9 cellular contexts compared by ENCODE assay signal in genomic region chr5:123344819-123345426, GRCh38.
DNase-seq lines count a peak whose midpoint lies in the region; ATAC-seq and TF ChIP-seq lines count a peak whose summit lies in the region.
"Had no signal": no experiment of that assay in that cellular context is flagged by ENCODE, and none has a peak within 500 bp of the region (broad histone marks: within the 10 kb centered on the region; RNA-seq: fewer than 3 reads in every experiment).

No MANE protein-coding gene starts in this region.

- CTCF ChIA-PET in activated CD8-positive, alpha-beta T cell treated with anti-CD3 and anti-CD28 coated beads for 36 hours (lab: Charles Lee): interaction anchor here (0.6 to 1.6 kb wide), 4 partner anchors 13 to 266 kb away, joined by 3 to 5 read pairs (median 3); no protein-coding TSS in a partner anchor
- CTCF ChIA-PET in activated CD8-positive, alpha-beta T cell treated with anti-CD3 and anti-CD28 coated beads, Interleukin-2, amount 10 ng/mL, durations not matched to agents 7 days and 5 days (lab: Charles Lee): interaction anchor here (0.6 to 1.5 kb wide), 3 partner anchors 8 to 843 kb away, joined by 3 to 4 read pairs (median 3); no protein-coding TSS in a partner anchor

- H3K9me3 Mint-ChIP-seq in activated CD8-positive, alpha-beta T cell treated with anti-CD3 and anti-CD28 coated beads for 36 hours: no peaks in the 10 kb centered on the region
- H3K9me3 Mint-ChIP-seq in activated CD8-positive, alpha-beta T cell treated with anti-CD3 and anti-CD28 coated beads, Interleukin-2, amount 10 ng/mL, durations not matched to agents 7 days and 5 days (ENCODE audit: insufficient read depth): no peaks in the 10 kb centered on the region
- no peaks in the 10 kb centered on the region for H3K9me3 Mint-ChIP-seq in activated T-helper 2 cell treated with anti-CD3 and anti-CD28 coated beads, Interferon-gamma antibody, Interleukin-2, Interleukin-4, amounts not matched to agents 10 μg/mL and 5 μg/mL and 100 μg/mL, durations not matched to agents 14 hours and 24 hours and 36 hours

- peak; percentile 15 for TF ChIP-seq CTCF in activated CD8-positive, alpha-beta T cell treated with anti-CD3 and anti-CD28 coated beads for 36 hours (IDR thresholded peaks at IDR 0.05)

- intact Hi-C loops in activated CD8-positive, alpha-beta T cell treated with anti-CD3 and anti-CD28 coated beads for 36 hours (cut with micrococcal nuclease): no loop called here
- intact Hi-C loops in activated T-helper 2 cell treated with anti-CD3 and anti-CD28 coated beads, Interferon-gamma antibody, Interleukin-2, Interleukin-4, amounts not matched to agents 10 μg/mL and 5 μg/mL and 100 μg/mL, durations not matched to agents 14 hours and 24 hours and 36 hours (cut with micrococcal nuclease): no loop called here

- peaks cover 7% of the 10 kb centered on the region for H3K36me3 Mint-ChIP-seq in activated CD8-positive, alpha-beta T cell treated with anti-CD3 and anti-CD28 coated beads for 36 hours (ENCODE audit: low read depth)
- H3K36me3 Mint-ChIP-seq in activated CD8-positive, alpha-beta T cell treated with anti-CD3 and anti-CD28 coated beads, Interleukin-2, amount 10 ng/mL, durations not matched to agents 7 days and 5 days (ENCODE audit: low read depth): peaks cover 21% of the 10 kb centered on the region
- peaks cover 13% of the 10 kb centered on the region for H3K36me3 Mint-ChIP-seq in activated T-helper 2 cell treated with anti-CD3 and anti-CD28 coated beads, Interferon-gamma antibody, Interleukin-2, Interleukin-4, amounts not matched to agents 10 μg/mL and 5 μg/mL and 100 μg/mL, durations not matched to agents 14 hours and 24 hours and 36 hours (ENCODE audit: low read depth)

- H3K4me3 Mint-ChIP-seq in activated CD8-positive, alpha-beta T cell treated with anti-CD3 and anti-CD28 coated beads for 36 hours: no peak overlapping the region
- H3K4me3 Mint-ChIP-seq in activated CD8-positive, alpha-beta T cell treated with anti-CD3 and anti-CD28 coated beads, Interleukin-2, amount 10 ng/mL, durations not matched to agents 7 days and 5 days: no peak overlapping the region
- no peak overlapping the region for H3K4me3 Mint-ChIP-seq in activated T-helper 2 cell treated with anti-CD3 and anti-CD28 coated beads, Interferon-gamma antibody, Interleukin-2, Interleukin-4, amounts not matched to agents 10 μg/mL and 5 μg/mL and 100 μg/mL, durations not matched to agents 14 hours and 24 hours and 36 hours (ENCODE audit: low read depth)
- H3K4me3 Mint-ChIP-seq: activated naive CD8-positive, alpha-beta T cell had no signal

- H3K4me1 Mint-ChIP-seq in activated CD8-positive, alpha-beta T cell treated with anti-CD3 and anti-CD28 coated beads for 36 hours (ENCODE audit: low read depth): no peaks in the 10 kb centered on the region
- no peaks in the 10 kb centered on the region for H3K4me1 Mint-ChIP-seq in activated CD8-positive, alpha-beta T cell treated with anti-CD3 and anti-CD28 coated beads, Interleukin-2, amount 10 ng/mL, durations not matched to agents 7 days and 5 days (ENCODE audit: low read depth)
- no peaks in the 10 kb centered on the region for H3K4me1 Mint-ChIP-seq in activated T-helper 2 cell treated with anti-CD3 and anti-CD28 coated beads, Interferon-gamma antibody, Interleukin-2, Interleukin-4, amounts not matched to agents 10 μg/mL and 5 μg/mL and 100 μg/mL, durations not matched to agents 14 hours and 24 hours and 36 hours (ENCODE audit: low read depth)

- peak; percentile 7 for DNase-seq in activated CD8-positive, alpha-beta T cell treated with anti-CD3 and anti-CD28 coated beads for 36 hours
- DNase-seq in activated CD8-positive, alpha-beta T cell treated with anti-CD3 and anti-CD28 coated beads, Interleukin-2, amount 10 ng/mL, durations not matched to agents 7 days and 5 days: no peak
- DNase-seq in NCI-H524 (lab: John Stamatoyannopoulos, UW) (peak; percentile 9 to 33), dedifferentiated amniotic fluid mesenchymal stem cell (ENCODE audit: extremely low spot score) (peak; percentile 76), mucosa of gallbladder (ENCODE audit: low spot score) (peak; percentile 12), occipital lobe (lab: John Stamatoyannopoulos, UW) (no peak)
- DNase-seq in activated T-helper 2 cell treated with anti-CD3 and anti-CD28 coated beads, Interferon-gamma antibody, Interleukin-2, Interleukin-4, amounts not matched to agents 10 μg/mL and 5 μg/mL and 100 μg/mL, durations not matched to agents 14 hours and 24 hours and 36 hours (ENCODE audit: low spot score): no peak

- no peak for ATAC-seq in activated CD8-positive, alpha-beta T cell treated with anti-CD3 and anti-CD28 coated beads for 36 hours
- ATAC-seq in activated CD8-positive, alpha-beta T cell treated with anti-CD3 and anti-CD28 coated beads, Interleukin-2, amount 10 ng/mL, durations not matched to agents 7 days and 5 days: no peak
- no peak for ATAC-seq in HG02973 (IDR thresholded peaks at IDR 0.05; ENCODE audit: unreplicated experiment)

- POLR2A ChIA-PET in activated CD8-positive, alpha-beta T cell treated with anti-CD3 and anti-CD28 coated beads for 36 hours (lab: Charles Lee): no interaction called here
- POLR2A ChIA-PET in activated CD8-positive, alpha-beta T cell treated with anti-CD3 and anti-CD28 coated beads, Interleukin-2, amount 10 ng/mL, durations not matched to agents 7 days and 5 days (lab: Charles Lee): no interaction called here

- no peaks in the 10 kb centered on the region for H3K27me3 Mint-ChIP-seq in activated CD8-positive, alpha-beta T cell treated with anti-CD3 and anti-CD28 coated beads for 36 hours
- H3K27me3 Mint-ChIP-seq in activated CD8-positive, alpha-beta T cell treated with anti-CD3 and anti-CD28 coated beads, Interleukin-2, amount 10 ng/mL, durations not matched to agents 7 days and 5 days (ENCODE audit: low read depth): no peaks in the 10 kb centered on the region
- no peaks in the 10 kb centered on the region for H3K27me3 Mint-ChIP-seq in activated T-helper 2 cell treated with anti-CD3 and anti-CD28 coated beads, Interferon-gamma antibody, Interleukin-2, Interleukin-4, amounts not matched to agents 10 μg/mL and 5 μg/mL and 100 μg/mL, durations not matched to agents 14 hours and 24 hours and 36 hours (ENCODE audit: low read depth)
- H3K27me3 Mint-ChIP-seq: activated naive CD8-positive, alpha-beta T cell had no signal

- H3K27ac Mint-ChIP-seq in activated CD8-positive, alpha-beta T cell treated with anti-CD3 and anti-CD28 coated beads for 36 hours: no peak overlapping the region
- no peak overlapping the region for H3K27ac Mint-ChIP-seq in activated CD8-positive, alpha-beta T cell treated with anti-CD3 and anti-CD28 coated beads, Interleukin-2, amount 10 ng/mL, durations not matched to agents 7 days and 5 days
- no peak overlapping the region for H3K27ac Mint-ChIP-seq in activated T-helper 2 cell treated with anti-CD3 and anti-CD28 coated beads, Interferon-gamma antibody, Interleukin-2, Interleukin-4, amounts not matched to agents 10 μg/mL and 5 μg/mL and 100 μg/mL, durations not matched to agents 14 hours and 24 hours and 36 hours
- H3K27ac Mint-ChIP-seq: activated naive CD8-positive, alpha-beta T cell had no signal

Comparison
In these comparisons a context has a peak if more than half of its experiments do, and no peak if none do; other contexts are left out.
1. DNase-seq: peak in activated CD8-positive, alpha-beta T cell treated with anti-CD3 and anti-CD28 coated beads for 36 hours (single experiment), NCI-H524 (2 of 2), dedifferentiated amniotic fluid mesenchymal stem cell (single experiment) and mucosa of gallbladder (single experiment); none in activated CD8-positive, alpha-beta T cell treated with anti-CD3 and anti-CD28 coated beads, Interleukin-2, amount 10 ng/mL, durations not matched to agents 7 days and 5 days (single experiment), activated T-helper 2 cell treated with anti-CD3 and anti-CD28 coated beads, Interferon-gamma antibody, Interleukin-2, Interleukin-4, amounts not matched to agents 10 μg/mL and 5 μg/mL and 100 μg/mL, durations not matched to agents 14 hours and 24 hours and 36 hours (single experiment) and occipital lobe (single experiment).